In the genomic region with DNA sequence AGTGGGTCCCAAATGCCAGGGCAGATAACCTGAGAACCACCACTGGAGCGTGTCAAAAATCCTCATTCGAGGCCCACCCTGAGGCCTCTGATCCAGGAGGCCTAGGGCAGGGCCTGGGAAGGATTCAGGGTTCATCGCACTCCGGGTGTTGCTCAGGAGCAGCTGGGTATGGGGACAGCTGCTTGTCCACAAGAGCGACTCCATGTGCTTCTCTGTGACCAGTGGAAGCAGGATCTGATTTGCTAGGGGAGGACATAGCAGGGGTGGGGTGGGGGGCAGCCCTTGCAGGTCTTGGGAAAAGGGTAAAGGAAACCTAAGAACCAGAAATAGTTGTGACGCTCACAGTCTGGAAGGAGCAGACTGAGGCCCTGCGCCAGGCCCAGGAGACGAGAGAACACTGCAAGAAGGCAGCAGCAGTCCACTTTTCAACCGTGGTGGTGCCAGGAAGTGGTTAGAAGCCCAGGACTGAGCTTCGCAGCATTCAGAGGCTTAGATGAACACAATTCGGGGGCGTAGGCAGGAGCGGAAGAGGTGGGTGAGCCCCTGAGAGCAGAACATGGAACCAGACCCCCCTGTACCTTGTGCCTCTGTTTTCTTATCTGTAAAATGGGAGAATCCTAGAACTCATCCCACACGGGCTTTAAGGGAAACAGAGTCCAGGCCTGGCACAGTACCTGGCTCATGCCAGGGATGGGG, we compare ENCODE assay signal across 10 cellular contexts. TPM values are rescaled to one million over a fixed set of nuclear protein-coding genes. Genes with fewer than 3 reads are reported as not detected.
DNase-seq lines count a peak whose midpoint lies in the region; TF ChIP-seq lines count a peak whose summit lies in the region.
"Had no signal": no experiment of that assay in that cellular context is flagged by ENCODE, and none has a peak within 500 bp of the region (broad histone marks: within the 10 kb centered on the region; RNA-seq: fewer than 3 reads in every experiment).

No MANE protein-coding gene starts in this region.

- H3T11ph ChIP-seq in H9 (ENCODE audit: low read length), result no peak overlapping the region

- H3K9ac ChIP-seq in H9 (ENCODE audit: extremely low read depth, insufficient read length, low read length), result no peak overlapping the region

- H4K8ac ChIP-seq in H9 (replicated peaks; ENCODE audit: insufficient read length, low read depth, low read length), result no peak overlapping the region

- no peaks in the 10 kb centered on the region for H3K23me2 ChIP-seq in H9 (ENCODE audit: insufficient read length, low read depth, low read length, poor library complexity, severe bottlenecking)

- H3K18ac ChIP-seq in H9 (ENCODE audit: insufficient read length, low read depth, low read length), result no peak overlapping the region

- no peak overlapping the region for H3K56ac ChIP-seq in H9 (ENCODE audit: insufficient read length, low read depth, low read length)

- H3K27me3 ChIP-seq in H9 (ENCODE audit: insufficient read depth, low read length) (no peaks in the 10 kb centered on the region), dorsolateral prefrontal cortex (no peaks in the 10 kb centered on the region)

- H2AK5ac ChIP-seq in H9 (ENCODE audit: insufficient read length, low read length), result no peak overlapping the region

- H3K23ac ChIP-seq in H9 (ENCODE audit: insufficient read length, low read depth, low read length), result no peak overlapping the region

- H3K36me3 Mint-ChIP-seq in H9 (ENCODE audit: insufficient read depth in 1 of 3, low read depth in 3 of 3), result peaks cover 4 to 14% (median 10%) of the 10 kb centered on the region in 3 experiments
- H3K36me3 Mint-ChIP-seq in Calu3 (ENCODE audit: insufficient read depth, unreplicated experiment), result peaks cover 10% of the 10 kb centered on the region

- no CpG with 5 or more reads among the region's 14 CpGs for WGBS in H9 (ENCODE audit: extremely low coverage, insufficient read length, low lambda C conversion rate)

- no peak overlapping the region for H2AFZ ChIP-seq in H9 (ENCODE audit: low read length)

- CTCF ChIA-PET in Calu3 (lab: Charles Lee), result no interaction called here

- H4K20me1 ChIP-seq in H9 (ENCODE audit: control insufficient read depth, insufficient read depth, insufficient read length), result peaks cover 3% of the 10 kb centered on the region

- peaks cover 3% of the 10 kb centered on the region; the same call in 1 of the 2 replicates for H3K4me1 ChIP-seq in H9 (ENCODE audit: insufficient read depth, low read length)

- H3K4me3 ChIP-seq in dorsolateral prefrontal cortex, result no peak overlapping the region

- H3K4me1 Mint-ChIP-seq in H9 (peaks cover 27 to 33% of the 10 kb centered on the region in 2 experiments), Calu3 (ENCODE audit: low read depth, unreplicated experiment) (peaks cover 4% of the 10 kb centered on the region)

- no peak overlapping the region for H2BK12ac ChIP-seq in H9 (ENCODE audit: insufficient read length, low read depth, low read length)

- no peak overlapping the region for H2BK20ac ChIP-seq in H9 (ENCODE audit: low read depth, low read length, poor library complexity, severe bottlenecking)

- H3K9me3 ChIP-seq in H9 (ENCODE audit: control insufficient read depth, low read depth, low read length), result no peaks in the 10 kb centered on the region

- H3K79me2 ChIP-seq in H9 (ENCODE audit: insufficient read depth, low read length), result peaks cover 15% of the 10 kb centered on the region; the same call in 1 of the 2 replicates

- no peaks in the 10 kb centered on the region; the same call in 1 of the 2 replicates for H3K27me3 Mint-ChIP-seq in H9 (ENCODE audit: low read depth)
- no peaks in the 10 kb centered on the region for H3K27me3 Mint-ChIP-seq in Calu3 (ENCODE audit: unreplicated experiment)

- H3K4me3 Mint-ChIP-seq in H9, result no peak overlapping the region
- H3K4me3 Mint-ChIP-seq in Calu3 (ENCODE audit: low read depth, unreplicated experiment), result no peak overlapping the region

- H3K4me2 ChIP-seq in H9 (ENCODE audit: insufficient read depth, insufficient read length, low read length), result no peak overlapping the region

- intact Hi-C loops in dorsolateral prefrontal cortex (cut with DNase I), result no loop called here
- intact Hi-C loops in Calu3 (cut with micrococcal nuclease; ENCODE audit: unreplicated experiment), result no loop called here

- H3K27ac ChIP-seq in H9 (ENCODE audit: insufficient read length, low read depth, low read length), result no peak overlapping the region
- H3K27ac ChIP-seq in dorsolateral prefrontal cortex, result peak overlapping the region in 42 of 59 donors; percentile 1 to 70 (median 46)
- H3K27ac ChIP-seq: HL-60 had no signal

- TF ChIP-seq CTCF in H9 (conservative IDR thresholded peaks at IDR 0.05) (no peak), dorsolateral prefrontal cortex (IDR thresholded peaks at IDR 0.05 in 54 of 56, conservative IDR thresholded peaks at IDR 0.05 in 2 of 56; ENCODE audit: low read depth in 1 of 56, partially characterized antibody in 56 of 56) (no peak), Calu3 (IDR thresholded peaks at IDR 0.05; ENCODE audit: unreplicated experiment) (no peak)

- no peak overlapping the region for H2BK5ac ChIP-seq in H9 (ENCODE audit: insufficient read length, low read length)

- no peak overlapping the region for H3K14ac ChIP-seq in H9 (ENCODE audit: insufficient read depth, low read length)

- H2BK15ac ChIP-seq in H9 (ENCODE audit: low read depth, low read length), result no peak overlapping the region

- BruUV-seq in Calu3 (replicated peaks; lab: Mats Ljungman, UMichigan), result no TSS peak

- H3K9me3 Mint-ChIP-seq in H9, result peaks cover under 1 to 2% of the 10 kb centered on the region in 2 experiments; a peak in 2 of 5 replicates
- no peaks in the 10 kb centered on the region for H3K9me3 Mint-ChIP-seq in Calu3 (ENCODE audit: low read depth, unreplicated experiment)

- H3K27ac Mint-ChIP-seq in H9 (peak overlapping the region in 2 of 3 experiments; percentile 17 to 91; a peak in 3 of 7 replicates), Calu3 (ENCODE audit: unreplicated experiment) (no peak overlapping the region)

- peaks cover 3% of the 10 kb centered on the region for H3K79me1 ChIP-seq in H9 (ENCODE audit: insufficient read depth, low read depth, low read length, poor library complexity, severe bottlenecking)

- no peak overlapping the region for H3K4ac ChIP-seq in H9 (ENCODE audit: low read depth, low read length)

- no peak overlapping the region for H4K91ac ChIP-seq in H9 (ENCODE audit: insufficient read length, low read depth, low read length)

- no peak overlapping the region for H4K5ac ChIP-seq in H9 (ENCODE audit: insufficient read length, low read depth, low read length)

- no peak overlapping the region for H2BK120ac ChIP-seq in H9 (ENCODE audit: low read depth, low read length, poor library complexity, severe bottlenecking)

- DNase-seq in H9 (no peak), dorsolateral prefrontal cortex (no peak), SW480 (ENCODE audit: low spot score) (no peak), DMS79 (lab: John Stamatoyannopoulos, UW) (no peak), Calu3 (no peak), NCI-H146 treated with DMSO at 0.1 percent for 48 hours (lab: John Stamatoyannopoulos, UW; ENCODE audit: unreplicated experiment) (no peak)
- DNase-seq in activated CD4-positive, alpha-beta T cell treated with anti-CD3 and anti-CD28 coated beads for 48 hours, result peak; percentile 33
- peak; percentile 46 to 58 for DNase-seq in stimulated activated CD8-positive, alpha-beta memory T cell treated with anti-CD3 and anti-CD28 coated beads, Interleukin-15, amount 100 ng/mL, for 48 hours (ENCODE audit: low read depth in 2 of 2)
- DNase-seq: NCI-H2107 had no signal

RNA-seq across cellular contexts. Expression of gene ITPK1, which starts 33.7 kb away (rescaled TPM):
- total RNA-seq in H9 (2021), result 89.5 and 92.7 TPM in 2 replicates
- 100 to 1,000 TPM; 230 to 451 (median 314) TPM for total RNA-seq in dorsolateral prefrontal cortex
- total RNA-seq in Calu3 (2022), result 94.3 and 109 TPM in 2 replicates

Comparison
In these comparisons a context has a peak if more than half of its experiments do, and no peak if none do; other contexts are left out.
1. DNase-seq: peak in activated CD4-positive, alpha-beta T cell treated with anti-CD3 and anti-CD28 coated beads for 48 hours (single experiment) and stimulated activated CD8-positive, alpha-beta memory T cell treated with anti-CD3 and anti-CD28 coated beads, Interleukin-15, amount 100 ng/mL, for 48 hours (2 of 2); none in H9 (single experiment), dorsolateral prefrontal cortex (0 of 10), SW480 (single experiment), DMS79 (single experiment), Calu3 (single experiment) and NCI-H146 treated with DMSO at 0.1 percent for 48 hours (single experiment).